ENCODE assay signal across 17 cellular contexts in the genomic region with DNA sequence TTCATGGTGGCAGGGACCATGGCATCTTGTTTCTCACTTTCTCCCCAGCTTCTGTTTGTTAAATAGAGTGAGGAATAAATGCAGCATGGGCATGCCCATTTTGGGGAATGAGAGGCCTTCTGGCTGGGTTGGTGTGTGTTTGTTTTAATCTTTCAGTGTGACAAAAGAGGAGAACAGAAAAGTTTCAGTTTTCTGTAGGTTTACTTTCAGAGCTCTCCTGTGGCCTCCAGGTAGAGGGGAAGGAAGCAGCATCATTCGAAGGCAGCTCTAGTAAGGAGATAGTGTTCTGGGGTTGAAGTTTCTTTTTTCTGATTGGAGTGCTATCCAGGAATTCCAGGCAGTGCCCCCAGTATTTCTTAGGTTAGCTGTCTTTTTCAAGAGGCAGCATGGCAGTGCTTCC. TPM values are rescaled to one million over a fixed set of nuclear protein-coding genes. Genes with fewer than 3 reads are reported as not detected.
A peak's percentile ranks its signal among the peaks of the same experiment; 100 is the strongest.
DNase-seq lines count a peak whose midpoint lies in the region; ATAC-seq and TF ChIP-seq lines count a peak whose summit lies in the region.
"Had no signal": no experiment of that assay in that cellular context is flagged by ENCODE, and none has a peak within 500 bp of the region (broad histone marks: within the 10 kb centered on the region; RNA-seq: fewer than 3 reads in every experiment).

No MANE protein-coding gene starts in this region.

- H3K4me1 Mint-ChIP-seq in activated T-cell treated with anti-CD3 and anti-CD28 coated beads, Interleukin-2, amount 50 U/mL, for 24 hours (ENCODE audit: low read depth), result no peaks in the 10 kb centered on the region
- H3K4me1 Mint-ChIP-seq: CD4-positive, alpha-beta memory T cell; GM23338; H9 had no signal

- peaks cover 27% of the 10 kb centered on the region for H3K4me1 ChIP-seq in MM.1S (ENCODE audit: low read length)
- H3K4me1 ChIP-seq in upper lobe of right lung, result no peaks in the 10 kb centered on the region

- no peak overlapping the region for H3K4me3 ChIP-seq in MM.1S (ENCODE audit: low read length)
- H3K4me3 ChIP-seq in upper lobe of right lung, result no peak overlapping the region
- H3K4me3 ChIP-seq: GM23338 had no signal

- H3K9me3 ChIP-seq in MM.1S (replicated peaks; ENCODE audit: insufficient read depth, low read length) (no peaks in the 10 kb centered on the region), upper lobe of right lung (no peaks in the 10 kb centered on the region)

- H3K4me3 Mint-ChIP-seq in activated T-cell treated with anti-CD3 and anti-CD28 coated beads, Interleukin-2, amount 50 U/mL, for 24 hours, result no peak overlapping the region
- H3K4me3 Mint-ChIP-seq: CD4-positive, alpha-beta memory T cell; GM23338; H9 had no signal

- DNase-seq in MM.1S (peak; percentile 34), upper lobe of right lung (no peak), NCI-H1048 (lab: John Stamatoyannopoulos, UW) (no peak)
- DNase-seq in activated T-cell treated with anti-CD3 and anti-CD28 coated beads, Interleukin-2, amount 50 U/mL, for 24 hours, result no peak
- DNase-seq: C1 segment of cervical spinal cord; Calu3; CD4-positive, alpha-beta memory T cell; COR-L47; DMS53; DMS79 treated with DMSO at 0.1 percent for 48 hours; GF-D8; H9 had no signal

- no peak overlapping the region for H3K9ac ChIP-seq in MM.1S (ENCODE audit: low read length)

- intact Hi-C loops in upper lobe of right lung (cut with DNase I), result no loop called here

- H3K27ac Mint-ChIP-seq in activated T-cell treated with anti-CD3 and anti-CD28 coated beads, Interleukin-2, amount 50 U/mL, for 24 hours, result no peak overlapping the region
- H3K27ac Mint-ChIP-seq: CD4-positive, alpha-beta memory T cell; GM23338; H9 had no signal

- peak; percentile 51 for ATAC-seq in GM18868 (IDR thresholded peaks at IDR 0.05; ENCODE audit: unreplicated experiment)
- peak; percentile 58 for ATAC-seq in HG02870 (IDR thresholded peaks at IDR 0.05; ENCODE audit: unreplicated experiment)
- ATAC-seq in HG03439 (IDR thresholded peaks at IDR 0.05; ENCODE audit: unreplicated experiment), result no peak
- ATAC-seq in upper lobe of right lung, result no peak
- ATAC-seq: GM23338, HCT116 had no signal

- H3K36me3 Mint-ChIP-seq in activated T-cell treated with anti-CD3 and anti-CD28 coated beads, Interleukin-2, amount 50 U/mL, for 24 hours (ENCODE audit: low read depth), result no peaks in the 10 kb centered on the region
- H3K36me3 Mint-ChIP-seq: CD4-positive, alpha-beta memory T cell had no signal

- H2AFZ ChIP-seq in MM.1S (ENCODE audit: low read length), result no peak overlapping the region
- H2AFZ ChIP-seq: GM23338 had no signal

- H3K27ac ChIP-seq in MM.1S (ENCODE audit: low read length), result peak overlapping the region; percentile 28; the same call in 1 of the 2 replicates
- no peak overlapping the region for H3K27ac ChIP-seq in upper lobe of right lung

- H3K9me2 ChIP-seq in MM.1S (replicated peaks; ENCODE audit: insufficient read depth, low read length), result no peaks in the 10 kb centered on the region

- H3K4me2 ChIP-seq in MM.1S (ENCODE audit: low read depth, low read length), result peak overlapping the region; percentile 38
- H3K4me2 ChIP-seq: GM23338 had no signal

- no peaks in the 10 kb centered on the region for H4K20me1 ChIP-seq in MM.1S (ENCODE audit: insufficient read depth, low read length)

- peaks cover 12% of the 10 kb centered on the region; the same call in 1 of the 2 replicates for H3F3A ChIP-seq in MM.1S (ENCODE audit: insufficient read depth, low read length)

- no peaks in the 10 kb centered on the region for H3K79me2 ChIP-seq in MM.1S (ENCODE audit: low read length)

- H3K27me3 Mint-ChIP-seq in activated T-cell treated with anti-CD3 and anti-CD28 coated beads, Interleukin-2, amount 50 U/mL, for 24 hours, result peaks cover 22% of the 10 kb centered on the region

- TF ChIP-seq CTCF in MM.1S (IDR thresholded peaks at IDR 0.05; ENCODE audit: low read length) (no peak), upper lobe of right lung (IDR thresholded peaks at IDR 0.05) (no peak)

- no peaks in the 10 kb centered on the region for H3K27me3 ChIP-seq in MM.1S (replicated peaks; ENCODE audit: insufficient read depth, low read length)
- no peaks in the 10 kb centered on the region for H3K27me3 ChIP-seq in upper lobe of right lung

- H3K36me3 ChIP-seq in MM.1S (replicated peaks; ENCODE audit: insufficient read depth, low read length) (no peaks in the 10 kb centered on the region), upper lobe of right lung (no peaks in the 10 kb centered on the region)

- H3K9me3 Mint-ChIP-seq in activated T-cell treated with anti-CD3 and anti-CD28 coated beads, Interleukin-2, amount 50 U/mL, for 24 hours, result no peaks in the 10 kb centered on the region
- H3K9me3 Mint-ChIP-seq: GM23338, H9 had no signal

RNA-seq across cellular contexts. Expression of a gene that starts 15.3 kb away (rescaled TPM):
- 61.3 TPM for total RNA-seq in upper lobe of right lung
- total RNA-seq: CD4-positive, alpha-beta memory T cell had no signal

Comparison
In these comparisons a context has a peak if more than half of its experiments do, and no peak if none do; other contexts are left out.
1. ATAC-seq: peak in GM18868 (single experiment) and HG02870 (single experiment); none in HG03439 (single experiment) and upper lobe of right lung (single experiment).